1 cellular context compared by ENCODE assay signal in the genomic region with DNA sequence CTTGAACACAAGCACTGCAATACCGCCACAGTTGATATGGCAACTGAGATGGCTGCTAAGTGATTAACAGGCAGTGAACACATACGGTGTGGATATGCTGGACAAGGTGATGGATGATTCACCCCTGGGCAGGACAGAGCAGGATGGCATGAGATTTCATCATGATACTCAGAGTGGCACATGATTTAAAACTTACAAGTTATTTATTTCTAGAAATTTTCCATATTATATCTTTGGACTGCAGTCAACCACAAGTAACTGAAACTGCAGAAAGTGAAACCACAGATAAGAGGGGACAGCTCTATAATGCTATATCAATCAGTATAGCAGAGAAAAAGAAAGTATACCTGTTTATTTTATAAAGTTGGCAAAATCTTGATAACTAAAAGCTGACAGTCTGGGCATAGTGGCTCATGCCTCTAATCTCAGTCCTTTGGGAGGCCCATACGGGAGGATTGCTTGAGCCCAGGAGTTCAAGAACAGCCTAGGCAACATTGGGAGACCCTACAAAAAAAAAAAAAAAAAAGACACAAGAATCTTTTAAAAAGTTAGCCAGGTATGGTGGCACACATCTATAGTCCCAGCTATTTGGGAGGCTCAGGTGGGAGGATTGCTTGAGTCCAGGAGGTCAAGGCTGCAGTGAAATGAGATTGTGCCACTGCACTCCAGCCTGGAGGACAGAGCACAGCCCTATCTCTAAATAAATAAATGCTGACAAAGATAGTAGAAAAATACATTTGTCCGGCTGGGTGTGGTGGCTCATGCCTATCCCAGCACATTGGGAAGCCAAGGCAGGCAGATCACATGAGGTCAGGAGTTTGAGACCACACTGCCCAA.
TF ChIP-seq lines count a peak whose summit lies in the region.

No MANE protein-coding gene starts in this region.

TF ChIP-seq in IMR-90, 13 proteins besides CTCF, POLR2A, EP300 and RAD21:
- TF ChIP-seq RCOR1 (IDR thresholded peaks at IDR 0.05; ENCODE audit: insufficient replicate concordance, low read length) (no peak), BHLHE40 (IDR thresholded peaks at IDR 0.05; ENCODE audit: low read depth, low read length) (0 out of 2 replicates have a peak, but pooled peaks have one; percentile 25), CEBPB (IDR thresholded peaks at IDR 0.05; ENCODE audit: low read depth, low read length) (peak; percentile 79)
